In the genomic region with DNA sequence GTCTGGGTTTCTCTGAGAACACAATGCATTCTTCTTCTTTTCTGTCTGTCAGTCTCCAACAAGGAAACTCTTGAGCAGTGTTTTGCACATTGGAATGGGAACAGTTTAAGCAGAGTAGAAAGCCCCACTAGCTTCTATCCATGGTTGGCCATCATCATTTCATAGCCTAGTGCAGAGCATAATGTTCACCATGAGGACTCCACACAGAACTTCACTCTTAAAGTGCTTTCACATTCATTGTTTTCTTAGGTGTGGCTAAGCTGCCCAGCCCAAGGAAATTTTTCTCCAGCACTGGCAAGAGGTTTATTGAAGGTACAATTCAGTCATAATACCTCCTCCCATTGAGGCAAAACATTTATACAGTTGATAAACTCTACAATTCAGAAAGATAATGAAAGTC, we compare ENCODE assay signal across 17 cellular contexts.
DNase-seq lines count a peak whose midpoint lies in the region; ATAC-seq, FAIRE-seq and TF ChIP-seq lines count a peak whose summit lies in the region.
"Had no signal": no experiment of that assay in that cellular context is flagged by ENCODE, and none has a peak within 500 bp of the region (broad histone marks: within the 10 kb centered on the region; RNA-seq: fewer than 3 reads in every experiment).

No MANE protein-coding gene starts in this region.

- no peak overlapping the region for H3K27ac ChIP-seq in upper lobe of right lung
- H3K27ac ChIP-seq in adrenal gland = no peak overlapping the region
- H3K27ac ChIP-seq in mesenchymal stem cell (ENCODE audit: low read length, poor library complexity, severe bottlenecking) = no peak overlapping the region
- H3K27ac ChIP-seq: BLaER1 had no signal

- TF ChIP-seq POLR2A in adrenal gland (IDR thresholded peaks at IDR 0.05) = no peak

- H3K4me1 Mint-ChIP-seq in activated CD4-positive, alpha-beta T cell treated with anti-CD3 and anti-CD28 coated beads, Interleukin-2, amount 10 ng/mL, durations not matched to agents 24 days and 14 days = no peaks in the 10 kb centered on the region
- no peaks in the 10 kb centered on the region for H3K4me1 Mint-ChIP-seq in activated CD4-positive, alpha-beta T cell treated with anti-CD3 and anti-CD28 coated beads, Interleukin-2, amount 10 ng/mL, durations not matched to agents 7 days and 5 days
- H3K4me1 Mint-ChIP-seq: CD4-positive, CD25-positive, alpha-beta regulatory T cell; H9 had no signal

- no peak overlapping the region for H2BK120ac ChIP-seq in mesenchymal stem cell (ENCODE audit: low read depth, low read length)

- H3K4ac ChIP-seq in mesenchymal stem cell (ENCODE audit: low read depth in 1 of 2, low read length in 2 of 2) = no peak overlapping the region

- H3K4me3 ChIP-seq in bronchial epithelial cell (ENCODE audit: low read depth, low read length) (no peak overlapping the region), mucosa of descending colon (no peak overlapping the region), upper lobe of right lung (no peak overlapping the region), adrenal gland (no peak overlapping the region), mesenchymal stem cell (ENCODE audit: insufficient read depth in 1 of 2, low read depth in 1 of 2, low read length in 2 of 2) (no peak overlapping the region)
- H3K4me3 ChIP-seq: BLaER1 had no signal

- H3K23ac ChIP-seq in mesenchymal stem cell (ENCODE audit: low read length in 2 of 2) = no peak overlapping the region

- no peak overlapping the region for H3K27ac Mint-ChIP-seq in activated CD4-positive, alpha-beta T cell treated with anti-CD3 and anti-CD28 coated beads, Interleukin-2, amount 10 ng/mL, durations not matched to agents 24 days and 14 days
- H3K27ac Mint-ChIP-seq in activated CD4-positive, alpha-beta T cell treated with anti-CD3 and anti-CD28 coated beads, Interleukin-2, amount 10 ng/mL, durations not matched to agents 7 days and 5 days = no peak overlapping the region
- H3K27ac Mint-ChIP-seq: CD4-positive, CD25-positive, alpha-beta regulatory T cell; H9 had no signal

- peak; percentile 91 for ATAC-seq in mucosa of descending colon
- ATAC-seq in upper lobe of right lung = peak; percentile 35

- H4K8ac ChIP-seq in mesenchymal stem cell (ENCODE audit: low read length) = no peak overlapping the region

- H3K9me3 Mint-ChIP-seq in activated CD4-positive, alpha-beta T cell treated with anti-CD3 and anti-CD28 coated beads, Interleukin-2, amount 10 ng/mL, durations not matched to agents 24 days and 14 days = peaks cover 13% of the 10 kb centered on the region
- H3K9me3 Mint-ChIP-seq in activated CD4-positive, alpha-beta T cell treated with anti-CD3 and anti-CD28 coated beads, Interleukin-2, amount 10 ng/mL, durations not matched to agents 7 days and 5 days = peaks cover 12% of the 10 kb centered on the region

- H3K9me3 ChIP-seq in mucosa of descending colon = peaks cover 14% of the 10 kb centered on the region
- no peaks in the 10 kb centered on the region for H3K9me3 ChIP-seq in upper lobe of right lung
- H3K9me3 ChIP-seq in adrenal gland (replicated peaks in 1 of 3) = no peaks in the 10 kb centered on the region
- peaks cover 36% of the 10 kb centered on the region for H3K9me3 ChIP-seq in mesenchymal stem cell (ENCODE audit: control insufficient read depth, low read length)

- no peak overlapping the region for H2BK5ac ChIP-seq in mesenchymal stem cell (ENCODE audit: low read depth, low read length, poor library complexity, severe bottlenecking)

- CTCF ChIA-PET in activated CD4-positive, alpha-beta T cell treated with anti-CD3 and anti-CD28 coated beads, Interleukin-2, amount 10 ng/mL, durations not matched to agents 7 days and 5 days (lab: Charles Lee) = interaction anchor here (0.6 kb wide), 1 partner anchor 294 kb away, joined by 3 read pairs; no protein-coding TSS in a partner anchor

- H3K27me3 Mint-ChIP-seq in activated CD4-positive, alpha-beta T cell treated with anti-CD3 and anti-CD28 coated beads, Interleukin-2, amount 10 ng/mL, durations not matched to agents 24 days and 14 days = no peaks in the 10 kb centered on the region
- H3K27me3 Mint-ChIP-seq in activated CD4-positive, alpha-beta T cell treated with anti-CD3 and anti-CD28 coated beads, Interleukin-2, amount 10 ng/mL, durations not matched to agents 7 days and 5 days = no peaks in the 10 kb centered on the region

- intact Hi-C loops in activated CD4-positive, alpha-beta T cell treated with anti-CD3 and anti-CD28 coated beads, Interleukin-2, amount 10 ng/mL, durations not matched to agents 24 days and 14 days (cut with micrococcal nuclease) = no loop called here
- intact Hi-C loops in mucosa of descending colon (cut with DNase I, micrococcal nuclease) = no loop called here
- intact Hi-C loops in upper lobe of right lung (cut with DNase I) = no loop called here
- intact Hi-C loops in adrenal gland (cut with DNase I) = loop anchor here in 1 of 2 donors (5.0 kb wide), 1 partner anchor 93 kb away; no protein-coding TSS in a partner anchor

- H2BK12ac ChIP-seq in mesenchymal stem cell (ENCODE audit: low read length in 2 of 2) = no peak overlapping the region

- H3K4me2 ChIP-seq in mesenchymal stem cell (ENCODE audit: low read length, poor library complexity, severe bottlenecking) = no peak overlapping the region
- H3K4me2 ChIP-seq: BLaER1 had no signal

- H3K79me1 ChIP-seq in mesenchymal stem cell (replicated peaks; ENCODE audit: low read length, poor library complexity, severe bottlenecking) = no peaks in the 10 kb centered on the region

- H3K9ac ChIP-seq in mesenchymal stem cell (ENCODE audit: low read length) = no peak overlapping the region
- H3K9ac ChIP-seq: BLaER1 had no signal

- no peak overlapping the region for H3K4me3 Mint-ChIP-seq in activated CD4-positive, alpha-beta T cell treated with anti-CD3 and anti-CD28 coated beads, Interleukin-2, amount 10 ng/mL, durations not matched to agents 24 days and 14 days
- no peak overlapping the region for H3K4me3 Mint-ChIP-seq in activated CD4-positive, alpha-beta T cell treated with anti-CD3 and anti-CD28 coated beads, Interleukin-2, amount 10 ng/mL, durations not matched to agents 7 days and 5 days
- H3K4me3 Mint-ChIP-seq: CD4-positive, CD25-positive, alpha-beta regulatory T cell; H9 had no signal

- no peak overlapping the region for H2AK5ac ChIP-seq in mesenchymal stem cell (ENCODE audit: low read length, severe bottlenecking)

- TF ChIP-seq CTCF in bronchial epithelial cell (IDR thresholded peaks at IDR 0.05; ENCODE audit: insufficient read depth, low read length, severe bottlenecking) = no peak
- TF ChIP-seq CTCF in mucosa of descending colon (IDR thresholded peaks at IDR 0.05) = no peak
- TF ChIP-seq CTCF in upper lobe of right lung (IDR thresholded peaks at IDR 0.05) = no peak
- TF ChIP-seq CTCF in adrenal gland (IDR thresholded peaks at IDR 0.05) = no peak

- no peak overlapping the region for H2AFZ ChIP-seq in mesenchymal stem cell (ENCODE audit: low read depth, low read length)

- no peak overlapping the region for H3K18ac ChIP-seq in mesenchymal stem cell (ENCODE audit: low read depth in 1 of 2, low read length in 2 of 2)

- DNase-seq in activated CD4-positive, alpha-beta T cell treated with anti-CD3 and anti-CD28 coated beads, Interleukin-2, amount 10 ng/mL, durations not matched to agents 24 days and 14 days = peak; percentile 7
- DNase-seq in activated CD4-positive, alpha-beta T cell treated with anti-CD3 and anti-CD28 coated beads, Interleukin-2, amount 10 ng/mL, durations not matched to agents 7 days and 5 days = no peak
- DNase-seq in bronchial epithelial cell (ENCODE audit: low read depth) (no peak), mucosa of descending colon (peak in 1 of 3 donors; percentile 19), upper lobe of right lung (no peak), adrenal gland (no peak), mesenchymal stem cell (no peak), activated T-cell treated with anti-CD3 and anti-CD28 coated beads for 4 hours (no peak)
- DNase-seq: 8988T; AML-193; CD4-positive, CD25-positive, alpha-beta regulatory T cell; DMS53; GOT3; H9 had no signal

- H4K91ac ChIP-seq in mesenchymal stem cell (ENCODE audit: low read length) = no peak overlapping the region

- H3K36me3 ChIP-seq in bronchial epithelial cell (ENCODE audit: control insufficient read depth, insufficient read depth, low read length) = no peaks in the 10 kb centered on the region
- no peaks in the 10 kb centered on the region for H3K36me3 ChIP-seq in mucosa of descending colon (ENCODE audit: low read depth)
- H3K36me3 ChIP-seq in upper lobe of right lung = no peaks in the 10 kb centered on the region
- no peaks in the 10 kb centered on the region for H3K36me3 ChIP-seq in adrenal gland (replicated peaks in 1 of 2)
- no peaks in the 10 kb centered on the region for H3K36me3 ChIP-seq in mesenchymal stem cell (ENCODE audit: control insufficient read depth in 1 of 2, insufficient read depth in 2 of 2, low read depth in 1 of 2, low read length in 2 of 2)
- H3K36me3 ChIP-seq: BLaER1 had no signal

- H3K27me3 ChIP-seq in bronchial epithelial cell (ENCODE audit: control insufficient read depth, insufficient read depth, low read length) = no peaks in the 10 kb centered on the region
- no peaks in the 10 kb centered on the region for H3K27me3 ChIP-seq in upper lobe of right lung
- H3K27me3 ChIP-seq in adrenal gland = no peaks in the 10 kb centered on the region
- H3K27me3 ChIP-seq in mesenchymal stem cell (ENCODE audit: control insufficient read depth in 1 of 2, insufficient read depth in 1 of 2, low read length in 2 of 2) = no peaks in the 10 kb centered on the region
- H3K27me3 ChIP-seq: BLaER1 had no signal

- no peak overlapping the region for H2BK15ac ChIP-seq in mesenchymal stem cell (ENCODE audit: low read depth, poor library complexity, severe bottlenecking)

- peak; percentile 18 for FAIRE-seq in bronchial epithelial cell (lab: Jason Lieb, UNC)
- FAIRE-seq: G401.6, GM12891 had no signal

- H3K36me3 Mint-ChIP-seq in activated CD4-positive, alpha-beta T cell treated with anti-CD3 and anti-CD28 coated beads, Interleukin-2, amount 10 ng/mL, durations not matched to agents 24 days and 14 days (ENCODE audit: low read depth) = no peaks in the 10 kb centered on the region
- H3K36me3 Mint-ChIP-seq in activated CD4-positive, alpha-beta T cell treated with anti-CD3 and anti-CD28 coated beads, Interleukin-2, amount 10 ng/mL, durations not matched to agents 7 days and 5 days (ENCODE audit: low read depth) = no peaks in the 10 kb centered on the region
- H3K36me3 Mint-ChIP-seq: CD4-positive, CD25-positive, alpha-beta regulatory T cell had no signal

- H3K14ac ChIP-seq in mesenchymal stem cell (ENCODE audit: low read length in 2 of 2) = no peak overlapping the region

- H3K4me1 ChIP-seq in mucosa of descending colon (ENCODE audit: low read depth) (no peaks in the 10 kb centered on the region), upper lobe of right lung (peaks cover 8% of the 10 kb centered on the region), adrenal gland (replicated peaks in 1 of 2) (peaks cover 0 to 9% of the 10 kb centered on the region in 2 donors), mesenchymal stem cell (ENCODE audit: control insufficient read depth, insufficient read depth, low read depth, low read length) (no peaks in the 10 kb centered on the region)
- H3K4me1 ChIP-seq: BLaER1 had no signal

- POLR2A ChIA-PET in activated CD4-positive, alpha-beta T cell treated with anti-CD3 and anti-CD28 coated beads, Interleukin-2, amount 10 ng/mL, durations not matched to agents 7 days and 5 days (lab: Charles Lee) = no interaction called here
